In the genomic region with DNA sequence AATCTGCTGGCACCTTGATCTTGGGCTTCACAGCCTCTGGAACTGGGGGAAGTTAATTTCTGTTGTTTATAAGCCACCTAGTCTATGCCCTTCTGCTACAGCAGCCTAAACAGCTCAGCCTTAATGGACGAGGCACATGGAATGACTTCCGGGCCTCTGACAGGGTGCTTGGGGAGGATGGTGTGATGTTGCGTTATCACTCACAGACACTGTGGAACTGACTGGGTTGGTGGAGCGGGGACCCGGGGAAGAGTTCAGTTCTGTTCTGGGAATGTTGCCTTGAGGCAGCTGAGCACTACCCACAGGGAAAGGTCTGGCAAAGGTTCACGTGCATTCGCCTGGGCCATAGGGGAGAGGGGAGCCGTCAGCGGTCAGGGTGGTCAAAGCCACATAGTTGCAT, we compare ENCODE assay signal across 12 cellular contexts. TPM values are rescaled to one million over a fixed set of nuclear protein-coding genes. Genes with fewer than 3 reads are reported as not detected.
A peak's percentile ranks its signal among the peaks of the same experiment; 100 is the strongest.
DNase-seq lines count a peak whose midpoint lies in the region; ATAC-seq lines count a peak whose summit lies in the region.
"Had no signal": no experiment of that assay in that cellular context is flagged by ENCODE, and none has a peak within 500 bp of the region (broad histone marks: within the 10 kb centered on the region; RNA-seq: fewer than 3 reads in every experiment).

No MANE protein-coding gene starts in this region.

- H3K36me3 Mint-ChIP-seq in immature natural killer cell = no peaks in the 10 kb centered on the region

- peak overlapping the region in 4 of 5 donors; percentile 7 to 68 (median 36) for H3K4me3 Mint-ChIP-seq in immature natural killer cell
- H3K4me3 Mint-ChIP-seq: activated CD4-positive, alpha-beta memory T cell treated with anti-CD3 and anti-CD28 coated beads, Interleukin-2, amount 10 ng/mL, durations not matched to agents 7 days and 5 days had no signal

- no peak overlapping the region for H3K4me3 ChIP-seq in BLaER1
- peak overlapping the region; percentile 45 for H3K4me3 ChIP-seq in adipocyte (ENCODE audit: low read length)
- H3K4me3 ChIP-seq in rectal smooth muscle tissue (ENCODE audit: low read length) = no peak overlapping the region
- H3K4me3 ChIP-seq: SJSA1 had no signal

- peak overlapping the region in 4 of 6 donors; percentile 16 to 67 (median 44) for H3K27ac Mint-ChIP-seq in immature natural killer cell
- H3K27ac Mint-ChIP-seq: activated CD4-positive, alpha-beta memory T cell treated with anti-CD3 and anti-CD28 coated beads, Interleukin-2, amount 10 ng/mL, durations not matched to agents 7 days and 5 days had no signal

- H3K27me3 Mint-ChIP-seq in immature natural killer cell (ENCODE audit: low read depth in 3 of 3) = peaks cover 2 to 13% (median 5%) of the 10 kb centered on the region in 3 donors

- DNase-seq in adipocyte (ENCODE audit: low read depth) (no peak), immature natural killer cell (no peak), occipital lobe (lab: John Stamatoyannopoulos, UW) (no peak), KG1 (lab: John Stamatoyannopoulos, UW) (no peak), inferior parietal cortex (ENCODE audit: extremely low spot score) (no peak)
- DNase-seq: activated CD4-positive, alpha-beta memory T cell treated with anti-CD3 and anti-CD28 coated beads, Interleukin-2, amount 10 ng/mL, durations not matched to agents 7 days and 5 days; dermis blood vessel endothelial cell; NK-92 treated with Interleukin-12 subunit alpha and Interleukin-12 subunit beta, amount 100 ng/mL, for 24 hours had no signal

- peaks cover 38% of the 10 kb centered on the region for H4K20me1 ChIP-seq in BLaER1

- H3K27ac ChIP-seq in BLaER1 (peak overlapping the region; percentile 62), rectal smooth muscle tissue (ENCODE audit: low read depth, low read length) (peak overlapping the region; percentile 67)
- H3K27ac ChIP-seq: SJSA1 had no signal

- H3K9me3 Mint-ChIP-seq in immature natural killer cell = peaks cover 0 to 2% (median 0%) of the 10 kb centered on the region in 6 donors
- H3K9me3 Mint-ChIP-seq: activated CD4-positive, alpha-beta memory T cell treated with anti-CD3 and anti-CD28 coated beads, Interleukin-2, amount 10 ng/mL, durations not matched to agents 7 days and 5 days had no signal

- H3K4me1 Mint-ChIP-seq in immature natural killer cell = peaks cover 25 to 28% of the 10 kb centered on the region in 2 donors

- peak overlapping the region; percentile 51; the same call in 1 of the 2 replicates for H3K9ac ChIP-seq in BLaER1
- peak overlapping the region; percentile 49 for H3K9ac ChIP-seq in adipocyte (ENCODE audit: low read length)
- H3K9ac ChIP-seq in rectal smooth muscle tissue (ENCODE audit: low read length) = no peak overlapping the region

- H3K4me2 ChIP-seq in BLaER1 = peak overlapping the region; percentile 84

- no peaks in the 10 kb centered on the region for H3K27me3 ChIP-seq in BLaER1
- no peaks in the 10 kb centered on the region for H3K27me3 ChIP-seq in adipocyte (replicated peaks; ENCODE audit: control insufficient read depth, insufficient read depth, low read length)
- no peaks in the 10 kb centered on the region for H3K27me3 ChIP-seq in rectal smooth muscle tissue (ENCODE audit: control insufficient read depth, insufficient read depth, low read length)
- H3K27me3 ChIP-seq: SJSA1 had no signal

- H3K9me3 ChIP-seq in BLaER1 = no peaks in the 10 kb centered on the region
- H3K9me3 ChIP-seq in adipocyte (ENCODE audit: control insufficient read depth, low read length) = no peaks in the 10 kb centered on the region
- H3K9me3 ChIP-seq: SJSA1 had no signal

- ATAC-seq in HG03565 (IDR thresholded peaks at IDR 0.05; ENCODE audit: unreplicated experiment) = no peak

- H3K4me1 ChIP-seq in BLaER1 = peaks cover 89% of the 10 kb centered on the region
- peaks cover 19% of the 10 kb centered on the region for H3K4me1 ChIP-seq in adipocyte (ENCODE audit: control insufficient read depth, insufficient read depth, low read length)
- H3K4me1 ChIP-seq in rectal smooth muscle tissue (ENCODE audit: control insufficient read depth, insufficient read depth, low read length) = peaks cover 18% of the 10 kb centered on the region
- H3K4me1 ChIP-seq: SJSA1 had no signal

- H3K36me3 ChIP-seq in BLaER1 (no peaks in the 10 kb centered on the region), adipocyte (ENCODE audit: control insufficient read depth, insufficient read depth, low read length, severe bottlenecking) (no peaks in the 10 kb centered on the region), rectal smooth muscle tissue (ENCODE audit: control insufficient read depth, insufficient read depth, low read length) (no peaks in the 10 kb centered on the region)

RNA-seq across cellular contexts. Expression of a gene that starts 36.1 kb away (rescaled TPM):
- 100 to 1,000 TPM in 1 of 3 donors, 10 to 100 TPM in 2; 62.5 to 137 (median 80.0) TPM for polyA plus RNA-seq in immature natural killer cell
- total RNA-seq in occipital lobe = 29.0 TPM
